31 cellular contexts compared by ENCODE assay signal in the genomic region with DNA sequence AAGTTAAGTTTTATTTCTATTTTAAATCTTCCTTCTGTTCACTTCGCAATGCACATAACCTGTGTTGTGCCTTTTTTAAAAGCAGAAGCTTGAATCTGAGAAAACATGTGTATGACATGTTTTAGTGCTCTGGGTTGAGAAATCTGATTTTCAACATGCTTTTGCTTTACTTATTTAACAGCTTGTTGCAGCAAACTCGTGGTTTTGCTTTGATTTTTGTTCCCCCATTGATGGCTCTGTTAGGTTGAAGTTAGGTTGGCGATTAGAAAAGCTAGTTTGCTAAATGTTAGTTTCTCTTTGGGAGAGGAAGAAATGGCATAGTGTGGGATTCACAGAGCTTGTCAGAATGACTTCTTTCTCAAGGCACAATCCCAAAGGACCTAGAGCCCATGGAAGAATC.
DNase-seq lines count a peak whose midpoint lies in the region; ATAC-seq and TF ChIP-seq lines count a peak whose summit lies in the region.
"Had no signal": no experiment of that assay in that cellular context is flagged by ENCODE, and none has a peak within 500 bp of the region (broad histone marks: within the 10 kb centered on the region; RNA-seq: fewer than 3 reads in every experiment).

No MANE protein-coding gene starts in this region.

- H3K27ac ChIP-seq in Panc1 (ENCODE audit: low read length) (peak overlapping the region; percentile 52; the same call in 1 of the 2 replicates), vagina (no peak overlapping the region)
- H3K27ac ChIP-seq: breast epithelium, pancreas had no signal

- peaks cover 8% of the 10 kb centered on the region for H3K36me3 ChIP-seq in Panc1 (ENCODE audit: control insufficient read depth, insufficient read depth, low read length)
- peaks cover 0 to 17% of the 10 kb centered on the region in 2 donors for H3K36me3 ChIP-seq in vagina
- H3K36me3 ChIP-seq: breast epithelium had no signal

- POLR2A ChIA-PET in Panc1 (lab: Charles Lee), result interaction anchor here (0.6 kb wide), 1 partner anchor 49 kb away, joined by 3 read pairs; no protein-coding TSS in a partner anchor

- DNase-seq in activated naive CD4-positive, alpha-beta T cell treated with anti-CD3 and anti-CD28 coated beads, Interleukin-2, amount 50 U/mL, for 72 hours (ENCODE audit: low spot score in 2 of 2), result no peak
- DNase-seq in Panc1 (ENCODE audit: low read depth, low spot score) (no peak), fibroblast of villous mesenchyme (ENCODE audit: low read depth) (peak; percentile 42), DMS53 treated with DMSO at 0.1 percent for 48 hours (lab: John Stamatoyannopoulos, UW; ENCODE audit: unreplicated experiment) (no peak), vagina (ENCODE audit: extremely low spot score in 2 of 2) (no peak)
- no peak for DNase-seq in stimulated activated CD4-positive, alpha-beta T cell treated with anti-CD3 and anti-CD28 coated beads, Interleukin-12 subunit alpha, Interleukin-12 subunit beta, amount 100 ng/mL, for 4 hours
- DNase-seq: activated B cell treated with CpG ODN at 0.5 μM for 24 hours; activated CD4-positive, alpha-beta T cell treated with anti-CD3 and anti-CD28 coated beads, Interleukin-2, amount 10 ng/mL, durations not matched to agents 7 days and 5 days; activated gamma-delta T cell; activated T-cell treated with anti-CD3 and anti-CD28 coated beads, Interleukin-2, amount 50 U/mL, for 24 hours; amniotic stem cell; BE2C; DMS79; dorsolateral prefrontal cortex; mammary epithelial cell; NCI-H1436; NCI-H2081; NCI-H2227 treated with DMSO at 0.1 percent for 48 hours; NCI-H526; OCI-M1; pancreas; small intestine; stimulated activated CD4-positive, alpha-beta T cell treated with anti-CD3 and anti-CD28 coated beads, Interleukin-2, amount 100 ng/mL, for 24 hours; stimulated activated naive CD8-positive, alpha-beta T cell treated with anti-CD3 and anti-CD28 coated beads, Interleukin-15, amount 100 ng/mL, for 72 hours had no signal

- TF ChIP-seq CTCF in Panc1 (IDR thresholded peaks at IDR 0.05) (no peak), fibroblast of villous mesenchyme (IDR thresholded peaks at IDR 0.05; ENCODE audit: insufficient read depth, low read depth, low read length) (no peak), vagina (IDR thresholded peaks at IDR 0.05) (no peak)

- TF ChIP-seq POLR2A in vagina (IDR thresholded peaks at IDR 0.05), result no peak

- no peaks in the 10 kb centered on the region for H3K27me3 Mint-ChIP-seq in activated naive CD4-positive, alpha-beta T cell treated with anti-CD3 and anti-CD28 coated beads, Interleukin-2, amount 50 U/mL, for 24 hours
- no peaks in the 10 kb centered on the region for H3K27me3 Mint-ChIP-seq in stimulated activated memory B cell treated with anti-CD40 and anti-IgM and Interleukin-4, amounts not matched to agents 10 μg/mL and 1 μg/mL and 100 μg/mL, for 72 hours
- H3K27me3 Mint-ChIP-seq: activated B cell treated with CpG ODN at 0.5 μM for 24 hours; activated CD4-positive, alpha-beta T cell treated with anti-CD3 and anti-CD28 coated beads, Interleukin-2, amount 10 ng/mL, durations not matched to agents 7 days and 5 days; activated T-cell treated with anti-CD3 and anti-CD28 coated beads, Interleukin-2, amount 50 U/mL, for 24 hours; stimulated activated naive CD8-positive, alpha-beta T cell treated with anti-CD3 and anti-CD28 coated beads, Interleukin-15, amount 100 ng/mL, for 72 hours had no signal

- intact Hi-C loops in Panc1 (cut with micrococcal nuclease; ENCODE audit: unreplicated experiment), result no loop called here
- intact Hi-C loops in vagina (cut with DNase I), result no loop called here

- peaks cover 32% of the 10 kb centered on the region for H3K4me1 ChIP-seq in Panc1 (ENCODE audit: control insufficient read depth, insufficient read depth, low read length)
- peaks cover 15% of the 10 kb centered on the region for H3K4me1 ChIP-seq in vagina
- H3K4me1 ChIP-seq: breast epithelium had no signal

- no TSS peak for BruUV-seq in Panc1 (replicated peaks; lab: Mats Ljungman, UMichigan)

- H3K9me3 ChIP-seq in Panc1 (ENCODE audit: control insufficient read depth, insufficient read depth, low read depth, low read length) (no peaks in the 10 kb centered on the region), vagina (no peaks in the 10 kb centered on the region)
- H3K9me3 ChIP-seq: A549, BE2C, breast epithelium, MG63, pancreas had no signal

- CTCF ChIA-PET in Panc1 (lab: Charles Lee), result no interaction called here

- H3K4me3 ChIP-seq in Panc1 (ENCODE audit: low read depth in 2 of 2, low read length in 2 of 2), result no peak overlapping the region
- no peak overlapping the region for H3K4me3 ChIP-seq in fibroblast of villous mesenchyme (ENCODE audit: low read depth, low read length)
- H3K4me3 ChIP-seq in vagina, result no peak overlapping the region
- H3K4me3 ChIP-seq: A549, breast epithelium, dorsolateral prefrontal cortex, K562, MG63, pancreas had no signal

- H3K27me3 ChIP-seq in Panc1 (ENCODE audit: control insufficient read depth, insufficient read depth, low read length) (no peaks in the 10 kb centered on the region), vagina (no peaks in the 10 kb centered on the region)
- H3K27me3 ChIP-seq: BE2C, breast epithelium, dorsolateral prefrontal cortex, MG63, pancreas had no signal

- peaks cover 22% of the 10 kb centered on the region for H3K4me1 Mint-ChIP-seq in activated naive CD4-positive, alpha-beta T cell treated with anti-CD3 and anti-CD28 coated beads, Interleukin-2, amount 50 U/mL, for 24 hours
- H3K4me1 Mint-ChIP-seq in stimulated activated memory B cell treated with anti-CD40 and anti-IgM and Interleukin-4, amounts not matched to agents 10 μg/mL and 1 μg/mL and 100 μg/mL, for 72 hours, result no peaks in the 10 kb centered on the region
- H3K4me1 Mint-ChIP-seq: activated B cell treated with CpG ODN at 0.5 μM for 24 hours; stimulated activated naive CD8-positive, alpha-beta T cell treated with anti-CD3 and anti-CD28 coated beads, Interleukin-15, amount 100 ng/mL, for 72 hours had no signal

- H3K36me3 Mint-ChIP-seq in activated naive CD4-positive, alpha-beta T cell treated with anti-CD3 and anti-CD28 coated beads, Interleukin-2, amount 50 U/mL, for 24 hours, result peaks cover 14% of the 10 kb centered on the region
- peaks cover 0 to 10% of the 10 kb centered on the region in 2 donors for H3K36me3 Mint-ChIP-seq in activated naive CD4-positive, alpha-beta T cell treated with anti-CD3 and anti-CD28 coated beads, Interleukin-2, amount 50 U/mL, for 72 hours
- peaks cover 56% of the 10 kb centered on the region for H3K36me3 Mint-ChIP-seq in stimulated activated memory B cell treated with anti-CD40 and anti-IgM and Interleukin-4, amounts not matched to agents 10 μg/mL and 1 μg/mL and 100 μg/mL, for 72 hours

- H3K9me3 Mint-ChIP-seq in activated naive CD4-positive, alpha-beta T cell treated with anti-CD3 and anti-CD28 coated beads, Interleukin-2, amount 50 U/mL, for 24 hours, result no peaks in the 10 kb centered on the region
- no peaks in the 10 kb centered on the region for H3K9me3 Mint-ChIP-seq in activated naive CD4-positive, alpha-beta T cell treated with anti-CD3 and anti-CD28 coated beads, Interleukin-2, amount 50 U/mL, for 72 hours
- H3K9me3 Mint-ChIP-seq in stimulated activated memory B cell treated with anti-CD40 and anti-IgM and Interleukin-4, amounts not matched to agents 10 μg/mL and 1 μg/mL and 100 μg/mL, for 72 hours, result no peaks in the 10 kb centered on the region
- H3K9me3 Mint-ChIP-seq: activated B cell treated with CpG ODN at 0.5 μM for 24 hours; activated CD4-positive, alpha-beta T cell treated with anti-CD3 and anti-CD28 coated beads, Interleukin-2, amount 10 ng/mL, durations not matched to agents 7 days and 5 days; activated T-cell treated with anti-CD3 and anti-CD28 coated beads, Interleukin-2, amount 50 U/mL, for 24 hours; stimulated activated naive CD8-positive, alpha-beta T cell treated with anti-CD3 and anti-CD28 coated beads, Interleukin-15, amount 100 ng/mL, for 72 hours had no signal

- no peak for ATAC-seq in activated naive CD4-positive, alpha-beta T cell treated with anti-CD3 and anti-CD28 coated beads, Interleukin-2, amount 50 U/mL, for 72 hours
- ATAC-seq in Panc1, result no peak
- ATAC-seq in stimulated activated memory B cell treated with anti-CD40 and anti-IgM and Interleukin-4, amounts not matched to agents 10 μg/mL and 1 μg/mL and 100 μg/mL, for 72 hours, result no peak
- ATAC-seq: A549; K562; stimulated activated naive CD8-positive, alpha-beta T cell treated with anti-CD3 and anti-CD28 coated beads, Interleukin-15, amount 100 ng/mL, for 72 hours had no signal

- in situ Hi-C loops in Panc1 (cut with HindIII; ENCODE audit: low pct_unique_long_range_greater_than_20kb, low sequenced_read_pairs), result no loop called here

- H3K27ac Mint-ChIP-seq in activated naive CD4-positive, alpha-beta T cell treated with anti-CD3 and anti-CD28 coated beads, Interleukin-2, amount 50 U/mL, for 24 hours, result peak overlapping the region; percentile 5
- H3K27ac Mint-ChIP-seq in activated naive CD4-positive, alpha-beta T cell treated with anti-CD3 and anti-CD28 coated beads, Interleukin-2, amount 50 U/mL, for 72 hours, result no peak overlapping the region
- peak overlapping the region; percentile 26 for H3K27ac Mint-ChIP-seq in stimulated activated memory B cell treated with anti-CD40 and anti-IgM and Interleukin-4, amounts not matched to agents 10 μg/mL and 1 μg/mL and 100 μg/mL, for 72 hours
- H3K27ac Mint-ChIP-seq: activated B cell treated with CpG ODN at 0.5 μM for 24 hours; activated CD4-positive, alpha-beta T cell treated with anti-CD3 and anti-CD28 coated beads, Interleukin-2, amount 10 ng/mL, durations not matched to agents 7 days and 5 days had no signal

- no peak overlapping the region for H3K4me3 Mint-ChIP-seq in activated naive CD4-positive, alpha-beta T cell treated with anti-CD3 and anti-CD28 coated beads, Interleukin-2, amount 50 U/mL, for 24 hours
- no peak overlapping the region for H3K4me3 Mint-ChIP-seq in stimulated activated memory B cell treated with anti-CD40 and anti-IgM and Interleukin-4, amounts not matched to agents 10 μg/mL and 1 μg/mL and 100 μg/mL, for 72 hours
- H3K4me3 Mint-ChIP-seq: activated B cell treated with CpG ODN at 0.5 μM for 24 hours; activated CD4-positive, alpha-beta T cell treated with anti-CD3 and anti-CD28 coated beads, Interleukin-2, amount 10 ng/mL, durations not matched to agents 7 days and 5 days; activated T-cell treated with anti-CD3 and anti-CD28 coated beads, Interleukin-2, amount 50 U/mL, for 24 hours; neural crest cell; stimulated activated naive CD8-positive, alpha-beta T cell treated with anti-CD3 and anti-CD28 coated beads, Interleukin-15, amount 100 ng/mL, for 72 hours had no signal

Comparison
In these comparisons a context has a peak if more than half of its experiments do, and no peak if none do; other contexts are left out.
1. H3K27ac Mint-ChIP-seq: peak in activated naive CD4-positive, alpha-beta T cell treated with anti-CD3 and anti-CD28 coated beads, Interleukin-2, amount 50 U/mL, for 24 hours (single experiment) and stimulated activated memory B cell treated with anti-CD40 and anti-IgM and Interleukin-4, amounts not matched to agents 10 μg/mL and 1 μg/mL and 100 μg/mL, for 72 hours (single experiment); none in activated naive CD4-positive, alpha-beta T cell treated with anti-CD3 and anti-CD28 coated beads, Interleukin-2, amount 50 U/mL, for 72 hours (0 of 2).